Comparison of ENCODE assay signal across 35 cellular contexts in genomic region chr9:130271473-130271872, GRCh38. TPM values are rescaled to one million over a fixed set of nuclear protein-coding genes. Genes with fewer than 3 reads are reported as not detected.
DNase-seq lines count a peak whose midpoint lies in the region; TF ChIP-seq lines count a peak whose summit lies in the region.
"Had no signal": no experiment of that assay in that cellular context is flagged by ENCODE, and none has a peak within 500 bp of the region (broad histone marks: within the 10 kb centered on the region; RNA-seq: fewer than 3 reads in every experiment).

No MANE protein-coding gene starts in this region.

- DNase-seq in DMS79 treated with DMSO at 0.1 percent for 48 hours (lab: John Stamatoyannopoulos, UW) (peak; percentile 8), DMS79 (lab: John Stamatoyannopoulos, UW) (no peak), transverse colon (no peak), NAMALWA (ENCODE audit: low spot score) (no peak), Calu3 (no peak), mesenteric fat pad (ENCODE audit: low spot score) (no peak)
- DNase-seq: activated CD4-positive, alpha-beta T cell treated with anti-CD3 and anti-CD28 coated beads, Interleukin-2, amount 50 U/mL, for 4 hours; activated T-cell treated with anti-CD3 and anti-CD28 coated beads, Interleukin-2, amount 50 U/mL, for 72 hours; C1 segment of cervical spinal cord; caudate nucleus; COR-L47; effector memory CD8-positive, alpha-beta T cell; foreskin melanocyte; GF-D8; hippocampal formation; immature natural killer cell; Karpas-422; left colon; naive thymus-derived CD4-positive, alpha-beta T cell; NCI-H1436 treated with DMSO at 0.1 percent for 48 hours; NCI-H226; NCI-H69; nucleus accumbens; SHP77 treated with DMSO at 0.1 percent for 48 hours; spleen; stimulated activated CD4-positive, alpha-beta T cell treated with anti-CD3 and anti-CD28 coated beads, Interleukin-2, amount 100 ng/mL, for 24 hours had no signal

- H3K4me1 ChIP-seq in esophagus (ENCODE audit: control insufficient read depth in 2 of 2, insufficient read depth in 2 of 2, low read length in 1 of 2): no peaks in the 10 kb centered on the region
- H3K4me1 ChIP-seq in muscle layer of duodenum (ENCODE audit: control insufficient read depth in 1 of 2, insufficient read depth in 2 of 2, low read length in 2 of 2): peaks cover 6 to 18% of the 10 kb centered on the region in 2 donors
- peaks cover 0 to 10% (median 5%) of the 10 kb centered on the region in 4 donors for H3K4me1 ChIP-seq in transverse colon

- 69 to 74% methylated on average over 6 of the region's 6 CpGs for WGBS in esophagus, 2 donors
- WGBS in transverse colon (ENCODE audit: low coverage in 1 of 2), 2 donors: 70 to 76% methylated on average over 6 of the region's 6 CpGs

- H3K9me3 Mint-ChIP-seq in Calu3 (ENCODE audit: low read depth, unreplicated experiment): no peaks in the 10 kb centered on the region
- H3K9me3 Mint-ChIP-seq: activated T-cell treated with anti-CD3 and anti-CD28 coated beads, Interleukin-2, amount 50 U/mL, for 72 hours; effector memory CD8-positive, alpha-beta T cell; immature natural killer cell; mesothelial cell of epicardium; naive thymus-derived CD4-positive, alpha-beta T cell; stimulated activated naive CD8-positive, alpha-beta T cell treated with anti-CD3 and anti-CD28 coated beads, Interleukin-15, Interleukin-2, amounts not matched to agents 100 ng/mL and 50 ng/mL, for 24 hours had no signal

- intact Hi-C loops in transverse colon (cut with DNase I; ENCODE audit: low total_unique reads): no loop called here
- intact Hi-C loops in Calu3 (cut with micrococcal nuclease; ENCODE audit: unreplicated experiment): no loop called here

- peaks cover 1 to 2% of the 10 kb centered on the region in 2 donors for H3K27me3 ChIP-seq in esophagus (ENCODE audit: control insufficient read depth in 1 of 2, insufficient read depth in 2 of 2, low read length in 2 of 2)
- peaks cover 3% of the 10 kb centered on the region for H3K27me3 ChIP-seq in muscle layer of duodenum (ENCODE audit: low read depth, low read length)
- peaks cover 21% of the 10 kb centered on the region for H3K27me3 ChIP-seq in transverse colon

- no TSS peak for BruUV-seq in Calu3 (replicated peaks; lab: Mats Ljungman, UMichigan)

- no peak overlapping the region for H3K27ac Mint-ChIP-seq in Calu3 (ENCODE audit: unreplicated experiment)
- H3K27ac Mint-ChIP-seq: activated T-cell treated with anti-CD3 and anti-CD28 coated beads, Interleukin-2, amount 50 U/mL, for 72 hours; effector memory CD8-positive, alpha-beta T cell; immature natural killer cell; mesothelial cell of epicardium; naive thymus-derived CD4-positive, alpha-beta T cell; stimulated activated naive CD8-positive, alpha-beta T cell treated with anti-CD3 and anti-CD28 coated beads, Interleukin-15, Interleukin-2, amounts not matched to agents 100 ng/mL and 50 ng/mL, for 24 hours had no signal

- H3K36me3 Mint-ChIP-seq in Calu3 (ENCODE audit: insufficient read depth, unreplicated experiment): no peaks in the 10 kb centered on the region
- H3K36me3 Mint-ChIP-seq: immature natural killer cell; mesothelial cell of epicardium; naive thymus-derived CD4-positive, alpha-beta T cell had no signal

- H3K9me3 ChIP-seq in esophagus (ENCODE audit: control insufficient read depth in 2 of 2, insufficient read depth in 1 of 2, low read depth in 1 of 2, low read length in 1 of 2) (no peaks in the 10 kb centered on the region), muscle layer of duodenum (ENCODE audit: control insufficient read depth in 1 of 2, low read length in 2 of 2) (no peaks in the 10 kb centered on the region), transverse colon (no peaks in the 10 kb centered on the region)
- H3K9me3 ChIP-seq: spleen, thoracic aorta had no signal

- no peaks in the 10 kb centered on the region for H3K36me3 ChIP-seq in esophagus (ENCODE audit: control insufficient read depth in 2 of 2, insufficient read depth in 2 of 2, low read length in 1 of 2)
- no peaks in the 10 kb centered on the region for H3K36me3 ChIP-seq in muscle layer of duodenum (ENCODE audit: control insufficient read depth in 1 of 2, insufficient read depth in 2 of 2, low read length in 2 of 2)
- H3K36me3 ChIP-seq in transverse colon: no peaks in the 10 kb centered on the region
- H3K36me3 ChIP-seq: spleen, thoracic aorta had no signal

- no peak for TF ChIP-seq POLR2A in transverse colon (IDR thresholded peaks at IDR 0.05)

- H3K27ac ChIP-seq in esophagus (ENCODE audit: low read depth in 2 of 2, low read length in 1 of 2) (peak overlapping the region; percentile 8 to 51), muscle layer of duodenum (ENCODE audit: low read length) (peak overlapping the region; percentile 51), transverse colon (peak overlapping the region; percentile 69 to 89 (median 82))
- H3K27ac ChIP-seq: 22Rv1, coronary artery, spleen, thoracic aorta had no signal

- H3K4me1 Mint-ChIP-seq in Calu3 (ENCODE audit: low read depth, unreplicated experiment): no peaks in the 10 kb centered on the region
- H3K4me1 Mint-ChIP-seq: immature natural killer cell had no signal

- no peak for TF ChIP-seq CTCF in transverse colon (IDR thresholded peaks at IDR 0.05)
- TF ChIP-seq CTCF in Calu3 (IDR thresholded peaks at IDR 0.05; ENCODE audit: unreplicated experiment): no peak

- CTCF ChIA-PET in Calu3 (lab: Charles Lee): no interaction called here

- H3K4me3 Mint-ChIP-seq in Calu3 (ENCODE audit: low read depth, unreplicated experiment): no peak overlapping the region
- H3K4me3 Mint-ChIP-seq: activated T-cell treated with anti-CD3 and anti-CD28 coated beads, Interleukin-2, amount 50 U/mL, for 72 hours; effector memory CD8-positive, alpha-beta T cell; immature natural killer cell; mesothelial cell of epicardium; naive thymus-derived CD4-positive, alpha-beta T cell; stimulated activated naive CD8-positive, alpha-beta T cell treated with anti-CD3 and anti-CD28 coated beads, Interleukin-15, Interleukin-2, amounts not matched to agents 100 ng/mL and 50 ng/mL, for 24 hours had no signal

- H3K27me3 Mint-ChIP-seq in Calu3 (ENCODE audit: unreplicated experiment): peaks cover 24% of the 10 kb centered on the region

- H3K4me3 ChIP-seq in esophagus (ENCODE audit: low read depth in 1 of 2, low read length in 2 of 2) (no peak overlapping the region), muscle layer of duodenum (ENCODE audit: low read depth in 1 of 2, low read length in 2 of 2) (peak overlapping the region in 1 of 2 donors; percentile 42), transverse colon (no peak overlapping the region)
- H3K4me3 ChIP-seq: coronary artery, spleen, thoracic aorta had no signal

- in situ Hi-C loops in transverse colon (cut with MboI; ENCODE audit: low pct_ligation_motif_present in 1 of 4, low pct_unique_long_range_greater_than_20kb in 1 of 4, low sequenced_read_pairs in 3 of 4): no loop called here

- no peak for TF ChIP-seq EP300 in transverse colon (IDR thresholded peaks at IDR 0.05; ENCODE audit: low read depth)

RNA-seq across cellular contexts. Expression of gene HMCN2, which starts 5.9 kb away (rescaled TPM):
- polyA plus RNA-seq in esophagus: 1 to 10 TPM; 4.1 to 4.8 TPM
- total RNA-seq in transverse colon (10 to 100 TPM in 3 of 4 donors, 1 to 10 TPM in 1; 7.8 to 40.0 (median 15.2) TPM), Calu3 (2022) (0.32 TPM in 1 of 2 replicates, not detected in the other), mesenteric fat pad (3.1 TPM)
- total RNA-seq: naive thymus-derived CD4-positive, alpha-beta T cell; renal cortical epithelial cell; T-helper 2 cell treated with Interferon-gamma antibody and Interleukin-4, amounts not matched to agents 100 ng/mL and 5 ng/mL, for 36 hours had no signal
- polyA plus RNA-seq: immature natural killer cell; naive thymus-derived CD4-positive, alpha-beta T cell had no signal

Comparison
In these comparisons a context has a peak if more than half of its experiments do, and no peak if none do; other contexts are left out.
1. H3K27ac ChIP-seq: peak in every context shown above with its lines; median percentile 82 in transverse colon; 51 in muscle layer of duodenum; 30 in esophagus.